In the genomic region with DNA sequence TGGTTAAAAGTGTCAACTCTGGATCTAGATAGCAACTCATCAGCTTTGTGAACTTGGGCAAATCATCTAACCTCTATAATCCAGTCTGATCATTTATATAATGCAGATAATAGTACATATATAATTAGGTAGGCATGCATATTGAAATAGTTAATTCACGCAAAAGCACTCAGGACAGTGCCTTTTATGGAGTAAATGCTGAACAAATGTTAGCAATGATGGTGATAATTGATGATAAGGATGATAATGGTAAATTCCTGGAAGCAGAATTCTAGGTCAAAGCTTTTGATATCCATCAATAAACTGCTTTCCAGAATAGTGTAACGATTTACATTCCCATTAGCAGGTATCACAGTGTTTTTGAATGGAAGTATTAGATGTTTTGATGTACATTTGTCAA, we compare ENCODE assay signal across 28 cellular contexts.
"Had no signal": no experiment of that assay in that cellular context is flagged by ENCODE, and none has a peak within 500 bp of the region (broad histone marks: within the 10 kb centered on the region; RNA-seq: fewer than 3 reads in every experiment).

No MANE protein-coding gene starts in this region.

- DNase-seq: stimulated activated CD4-positive, alpha-beta T cell treated with anti-CD3 and anti-CD28 coated beads, Interleukin-2, amount 100 ng/mL, for 48 hours; stimulated activated CD4-positive, alpha-beta T cell treated with anti-CD3 and anti-CD28 coated beads, Interleukin-4, amount 100 ng/mL, for 1 hour; stimulated activated CD4-positive, alpha-beta T cell treated with anti-CD3 and anti-CD28 coated beads, Interleukin-4, amount 100 ng/mL, for 24 hours; stimulated activated CD4-positive, alpha-beta T cell treated with anti-CD3 and anti-CD28 coated beads, Interleukin-4, amount 100 ng/mL, for 4 hours; stimulated activated CD8-positive, alpha-beta memory T cell treated with anti-CD3 and anti-CD28 coated beads, Interleukin-4, amount 100 ng/mL, for 48 hours; stimulated activated naive B cell treated with anti-CD40 and anti-IgM and Interleukin-4, amounts not matched to agents 10 μg/mL and 1 μg/mL and 100 μg/mL, for 72 hours; stimulated activated naive CD4-positive, alpha-beta T cell; stimulated activated naive CD4-positive, alpha-beta T cell treated with Interleukin-2 at 50 U/mL for 16 hours; stimulated activated naive CD8-positive, alpha-beta T cell treated with anti-CD3 and anti-CD28 coated beads, Interleukin-15, amount 100 ng/mL, for 72 hours; stimulated activated naive CD8-positive, alpha-beta T cell treated with anti-CD3 and anti-CD28 coated beads, Interleukin-15, Interleukin-2, amounts not matched to agents 100 U/mL and 50 U/mL, for 24 hours; stomach; substantia nigra; testis; thyroid gland; tibial artery; transverse colon; trophoblast cell; upper lobe of left lung; upper lobe of right lung; uterus had no signal

- H3K27me3 Mint-ChIP-seq: stimulated activated memory B cell treated with anti-CD40 and anti-IgM and Interleukin-4, amounts not matched to agents 10 μg/mL and 1 μg/mL and 100 μg/mL, for 72 hours; stimulated activated naive B cell treated with anti-CD40 and anti-IgM and Interleukin-4, amounts not matched to agents 10 μg/mL and 1 μg/mL and 100 μg/mL, for 72 hours; stimulated activated naive CD8-positive, alpha-beta T cell treated with anti-CD3 and anti-CD28 coated beads, Interleukin-15, amount 100 ng/mL, for 72 hours; stimulated activated naive CD8-positive, alpha-beta T cell treated with anti-CD3 and anti-CD28 coated beads, Interleukin-15, Interleukin-2, amounts not matched to agents 100 ng/mL and 50 ng/mL, for 24 hours; type B pancreatic cell had no signal

- H3K27ac ChIP-seq: stomach, suprapubic skin, testis, thoracic aorta, thyroid gland, tibial artery, tibial nerve, upper lobe of left lung, upper lobe of right lung, uterus, vagina had no signal

- H3K9me3 Mint-ChIP-seq: stimulated activated effector memory CD8-positive, alpha-beta T cell treated with anti-CD3 and anti-CD28 coated beads, Interleukin-12 subunit alpha, Interleukin-12 subunit beta, amount 100 ng/mL, for 72 hours; stimulated activated memory B cell treated with anti-CD40 and anti-IgM and Interleukin-4, amounts not matched to agents 10 μg/mL and 1 μg/mL and 100 μg/mL, for 72 hours; stimulated activated naive B cell treated with anti-CD40 and anti-IgM and Interleukin-4, amounts not matched to agents 10 μg/mL and 1 μg/mL and 100 μg/mL, for 72 hours; stimulated activated naive CD8-positive, alpha-beta T cell treated with anti-CD3 and anti-CD28 coated beads, Interleukin-15, Interleukin-2, amounts not matched to agents 100 ng/mL and 50 ng/mL, for 24 hours; type B pancreatic cell had no signal

- H3K9me3 ChIP-seq: stomach, suprapubic skin, testis, thoracic aorta, thyroid gland, tibial artery, tibial nerve, transverse colon, upper lobe of left lung, upper lobe of right lung, uterus, vagina had no signal

- H3K36me3 Mint-ChIP-seq: stimulated activated effector memory CD8-positive, alpha-beta T cell treated with anti-CD3 and anti-CD28 coated beads, Interleukin-12 subunit alpha, Interleukin-12 subunit beta, amount 100 ng/mL, for 72 hours; stimulated activated memory B cell treated with anti-CD40 and anti-IgM and Interleukin-4, amounts not matched to agents 10 μg/mL and 1 μg/mL and 100 μg/mL, for 72 hours; stimulated activated naive B cell treated with anti-CD40 and anti-IgM and Interleukin-4, amounts not matched to agents 10 μg/mL and 1 μg/mL and 100 μg/mL, for 72 hours; type B pancreatic cell had no signal

- H3K4me1 Mint-ChIP-seq: stimulated activated effector memory CD8-positive, alpha-beta T cell treated with anti-CD3 and anti-CD28 coated beads, Interleukin-12 subunit alpha, Interleukin-12 subunit beta, amount 100 ng/mL, for 72 hours; stimulated activated memory B cell treated with anti-CD40 and anti-IgM and Interleukin-4, amounts not matched to agents 10 μg/mL and 1 μg/mL and 100 μg/mL, for 72 hours; stimulated activated naive B cell treated with anti-CD40 and anti-IgM and Interleukin-4, amounts not matched to agents 10 μg/mL and 1 μg/mL and 100 μg/mL, for 72 hours; stimulated activated naive CD8-positive, alpha-beta T cell treated with anti-CD3 and anti-CD28 coated beads, Interleukin-15, amount 100 ng/mL, for 72 hours had no signal

- H3K27ac Mint-ChIP-seq: stimulated activated effector memory CD8-positive, alpha-beta T cell treated with anti-CD3 and anti-CD28 coated beads, Interleukin-12 subunit alpha, Interleukin-12 subunit beta, amount 100 ng/mL, for 72 hours; stimulated activated memory B cell treated with anti-CD40 and anti-IgM and Interleukin-4, amounts not matched to agents 10 μg/mL and 1 μg/mL and 100 μg/mL, for 72 hours; stimulated activated naive B cell treated with anti-CD40 and anti-IgM and Interleukin-4, amounts not matched to agents 10 μg/mL and 1 μg/mL and 100 μg/mL, for 72 hours; stimulated activated naive CD8-positive, alpha-beta T cell treated with anti-CD3 and anti-CD28 coated beads, Interleukin-15, amount 100 ng/mL, for 72 hours; stimulated activated naive CD8-positive, alpha-beta T cell treated with anti-CD3 and anti-CD28 coated beads, Interleukin-15, Interleukin-2, amounts not matched to agents 100 ng/mL and 50 ng/mL, for 24 hours; type B pancreatic cell had no signal

- H3K36me3 ChIP-seq: stomach, suprapubic skin, thoracic aorta, thyroid gland, tibial artery, tibial nerve, transverse colon, upper lobe of left lung, upper lobe of right lung, uterus, vagina had no signal

- H3K4me3 Mint-ChIP-seq: stimulated activated effector memory CD8-positive, alpha-beta T cell treated with anti-CD3 and anti-CD28 coated beads, Interleukin-12 subunit alpha, Interleukin-12 subunit beta, amount 100 ng/mL, for 72 hours; stimulated activated memory B cell treated with anti-CD40 and anti-IgM and Interleukin-4, amounts not matched to agents 10 μg/mL and 1 μg/mL and 100 μg/mL, for 72 hours; stimulated activated naive B cell treated with anti-CD40 and anti-IgM and Interleukin-4, amounts not matched to agents 10 μg/mL and 1 μg/mL and 100 μg/mL, for 72 hours; stimulated activated naive CD8-positive, alpha-beta T cell treated with anti-CD3 and anti-CD28 coated beads, Interleukin-15, amount 100 ng/mL, for 72 hours; stimulated activated naive CD8-positive, alpha-beta T cell treated with anti-CD3 and anti-CD28 coated beads, Interleukin-15, Interleukin-2, amounts not matched to agents 100 ng/mL and 50 ng/mL, for 24 hours; type B pancreatic cell had no signal

- H3K4me1 ChIP-seq: uterus had no signal

- H3K4me3 ChIP-seq: stomach, suprapubic skin, testis, thoracic aorta, thyroid gland, tibial artery, tibial nerve, transverse colon, upper lobe of left lung, upper lobe of right lung, uterus, vagina had no signal

- ATAC-seq: stimulated activated effector memory CD8-positive, alpha-beta T cell treated with anti-CD3 and anti-CD28 coated beads, Interleukin-12 subunit alpha, Interleukin-12 subunit beta, amount 100 ng/mL, for 72 hours; stimulated activated memory B cell treated with anti-CD40 and anti-IgM and Interleukin-4, amounts not matched to agents 10 μg/mL and 1 μg/mL and 100 μg/mL, for 72 hours; stimulated activated naive B cell treated with anti-CD40 and anti-IgM and Interleukin-4, amounts not matched to agents 10 μg/mL and 1 μg/mL and 100 μg/mL, for 72 hours; stimulated activated naive CD8-positive, alpha-beta T cell treated with anti-CD3 and anti-CD28 coated beads, Interleukin-15, amount 100 ng/mL, for 72 hours; stimulated activated naive CD8-positive, alpha-beta T cell treated with anti-CD3 and anti-CD28 coated beads, Interleukin-15, Interleukin-2, amounts not matched to agents 100 U/mL and 50 U/mL, for 24 hours; upper lobe of right lung had no signal

- H3K27me3 ChIP-seq: stomach, suprapubic skin, testis, thyroid gland, tibial artery, tibial nerve, transverse colon, upper lobe of left lung, upper lobe of right lung, uterus, vagina had no signal
